ENCODE assay signal across 20 cellular contexts in genomic region chr14:30982583-30982982, GRCh38. TPM values are rescaled to one million over a fixed set of nuclear protein-coding genes. Genes with fewer than 3 reads are reported as not detected.
DNase-seq lines count a peak whose midpoint lies in the region; ATAC-seq and TF ChIP-seq lines count a peak whose summit lies in the region.
"Had no signal": no experiment of that assay in that cellular context is flagged by ENCODE, and none has a peak within 500 bp of the region (broad histone marks: within the 10 kb centered on the region; RNA-seq: fewer than 3 reads in every experiment).

No MANE protein-coding gene starts in this region.

- peak overlapping the region in 6 of 8 donors; percentile 8 to 76 (median 58) for H3K4me3 Mint-ChIP-seq in naive B cell
- no peak overlapping the region for H3K4me3 Mint-ChIP-seq in activated T-cell treated with anti-CD3 and anti-CD28 coated beads, Interleukin-2, amount 50 U/mL, for 24 hours
- H3K4me3 Mint-ChIP-seq: CD4-positive, alpha-beta memory T cell; T-cell had no signal

- TF ChIP-seq CTCF in prostate gland (IDR thresholded peaks at IDR 0.05), result no peak

- no peaks in the 10 kb centered on the region for H3K36me3 ChIP-seq in prostate gland
- H3K36me3 ChIP-seq: HAP-1 had no signal

- H3K9me3 ChIP-seq in prostate gland, result no peaks in the 10 kb centered on the region
- H3K9me3 ChIP-seq: HAP-1 had no signal

- no peaks in the 10 kb centered on the region for H3K36me3 Mint-ChIP-seq in naive B cell
- H3K36me3 Mint-ChIP-seq in activated T-cell treated with anti-CD3 and anti-CD28 coated beads, Interleukin-2, amount 50 U/mL, for 24 hours (ENCODE audit: low read depth), result peaks cover 4% of the 10 kb centered on the region
- H3K36me3 Mint-ChIP-seq: T-cell had no signal

- H3K27me3 ChIP-seq in prostate gland (replicated peaks; ENCODE audit: insufficient read depth), result no peaks in the 10 kb centered on the region

- TF ChIP-seq POLR2A in prostate gland (IDR thresholded peaks at IDR 0.05), result no peak

- ATAC-seq in naive B cell (ENCODE audit: low read depth in 2 of 2), result peak; percentile 74 to 78
- ATAC-seq in HG03097 (IDR thresholded peaks at IDR 0.05; ENCODE audit: low FRiP score, unreplicated experiment), result no peak
- ATAC-seq: T-cell had no signal

- H3K9me3 Mint-ChIP-seq in naive B cell, result no peaks in the 10 kb centered on the region
- no peaks in the 10 kb centered on the region for H3K9me3 Mint-ChIP-seq in activated T-cell treated with anti-CD3 and anti-CD28 coated beads, Interleukin-2, amount 50 U/mL, for 24 hours
- H3K9me3 Mint-ChIP-seq: CD4-positive, alpha-beta memory T cell; T-cell had no signal

- H3K4me3 ChIP-seq in prostate gland, result no peak overlapping the region
- H3K4me3 ChIP-seq: HAP-1, SK-N-MC had no signal

- no peaks in the 10 kb centered on the region for H3K4me1 ChIP-seq in prostate gland (replicated peaks)

- peaks cover 8 to 49% (median 39%) of the 10 kb centered on the region in 3 donors for H3K4me1 Mint-ChIP-seq in naive B cell
- H3K4me1 Mint-ChIP-seq in activated T-cell treated with anti-CD3 and anti-CD28 coated beads, Interleukin-2, amount 50 U/mL, for 24 hours (ENCODE audit: low read depth), result peaks cover 20% of the 10 kb centered on the region

- H3K27me3 Mint-ChIP-seq in naive B cell, result no peaks in the 10 kb centered on the region
- no peaks in the 10 kb centered on the region for H3K27me3 Mint-ChIP-seq in activated T-cell treated with anti-CD3 and anti-CD28 coated beads, Interleukin-2, amount 50 U/mL, for 24 hours
- H3K27me3 Mint-ChIP-seq: CD4-positive, alpha-beta memory T cell; T-cell had no signal

- intact Hi-C loops in prostate gland (cut with DNase I), result loop anchor here (5.0 kb wide), 1 partner anchor 100 kb away; no protein-coding TSS in a partner anchor

- no peak overlapping the region for H3K27ac ChIP-seq in prostate gland
- H3K27ac ChIP-seq: HL-60, SK-N-MC had no signal

- DNase-seq in GF-D8 (lab: John Stamatoyannopoulos, UW) (peak; percentile 20), MV-4-11 (lab: John Stamatoyannopoulos, UW) (peak; percentile 20), UCSD-AML1 (lab: John Stamatoyannopoulos, UW; ENCODE audit: unreplicated experiment) (peak; percentile 21), naive B cell (peak; percentile 28), prostate gland (ENCODE audit: low spot score) (no peak)
- no peak for DNase-seq in activated T-cell treated with anti-CD3 and anti-CD28 coated beads, Interleukin-2, amount 50 U/mL, for 24 hours
- DNase-seq: Calu3; CD4-positive, alpha-beta memory T cell; DMS53; KG1; NCI-H1417; NCI-H187 treated with DMSO at 0.1 percent for 48 hours; NCI-H2171 treated with DMSO at 0.1 percent for 48 hours; NCI-H748 treated with DMSO at 0.1 percent for 48 hours; Right ventricle myocardium superior; T-cell had no signal

- H3K27ac Mint-ChIP-seq in naive B cell, result peak overlapping the region in 3 of 6 donors; percentile 47 to 70 (median 62)
- no peak overlapping the region for H3K27ac Mint-ChIP-seq in activated T-cell treated with anti-CD3 and anti-CD28 coated beads, Interleukin-2, amount 50 U/mL, for 24 hours
- H3K27ac Mint-ChIP-seq: T-cell had no signal

- WGBS in prostate gland, result 80% methylated on average over 4 of the region's 4 CpGs

RNA-seq across cellular contexts. Expression of gene AP4S1, which starts 42.9 kb away (rescaled TPM):
- 10 to 100 TPM in 2 of 6 donors, 1 to 10 TPM in 4; 6.2 to 13.5 (median 8.7) TPM for polyA plus RNA-seq in naive B cell (ENCODE audit: low read depth in 6 of 6)
- total RNA-seq in prostate gland, result 1 to 10 TPM; 6.1 to 9.8 TPM

RNA-seq across cellular contexts. Expression of gene STRN3, which starts 43.6 kb away (rescaled TPM):
- 1 to 10 TPM; 1.6 to 6.1 (median 4.5) TPM for polyA plus RNA-seq in naive B cell (ENCODE audit: low read depth in 6 of 6)
- total RNA-seq in prostate gland, result 10 to 100 TPM; 25.6 to 40.5 TPM

Comparison
In these comparisons a context has a peak if more than half of its experiments do, and no peak if none do; other contexts are left out.
1. DNase-seq: peak in GF-D8 (single experiment), MV-4-11 (single experiment), UCSD-AML1 (single experiment) and naive B cell (single experiment); none in activated T-cell treated with anti-CD3 and anti-CD28 coated beads, Interleukin-2, amount 50 U/mL, for 24 hours (single experiment) and prostate gland (single experiment).